24 cellular contexts compared by ENCODE assay signal in genomic region chr1:4000811-4001251, GRCh38.
"Had no signal": no experiment of that assay in that cellular context is flagged by ENCODE, and none has a peak within 500 bp of the region (broad histone marks: within the 10 kb centered on the region; RNA-seq: fewer than 3 reads in every experiment).

No MANE protein-coding gene starts in this region.

- H3K27me3 Mint-ChIP-seq: activated CD4-positive, alpha-beta T cell treated with anti-CD3 and anti-CD28 coated beads, Interleukin-2, amount 10 ng/mL, durations not matched to agents 7 days and 5 days had no signal

- H3K36me3 ChIP-seq: cardiac muscle cell, heart left ventricle, lower lobe of right lung, thyroid gland had no signal

- H3K9me3 Mint-ChIP-seq: activated CD4-positive, alpha-beta T cell treated with anti-CD3 and anti-CD28 coated beads, Interleukin-2, amount 10 ng/mL, durations not matched to agents 7 days and 5 days; activated CD8-positive, alpha-beta T cell treated with anti-CD3 and anti-CD28 coated beads for 36 hours; activated naive CD4-positive, alpha-beta T cell treated with anti-CD3 and anti-CD28 coated beads, Interleukin-2, amount 50 U/mL, for 24 hours; neural crest cell; stimulated activated naive CD8-positive, alpha-beta T cell treated with anti-CD3 and anti-CD28 coated beads, Interleukin-15, Interleukin-2, amounts not matched to agents 100 ng/mL and 50 ng/mL, for 24 hours had no signal

- H3K27ac Mint-ChIP-seq: activated CD4-positive, alpha-beta T cell treated with anti-CD3 and anti-CD28 coated beads, Interleukin-2, amount 10 ng/mL, durations not matched to agents 7 days and 5 days; activated CD8-positive, alpha-beta memory T cell treated with anti-CD3 and anti-CD28 coated beads, Interleukin-2, amount 10 ng/mL, durations not matched to agents 7 days and 5 days; activated CD8-positive, alpha-beta T cell treated with anti-CD3 and anti-CD28 coated beads for 36 hours; activated naive CD4-positive, alpha-beta T cell treated with anti-CD3 and anti-CD28 coated beads, Interleukin-2, amount 50 U/mL, for 24 hours; dendritic cell treated with granulocyte-macrophage colony-stimulating factor and Interleukin-4, amounts not matched to agents 40 ng/mL and 50 ng/mL, for 4 days; stimulated activated naive CD8-positive, alpha-beta T cell treated with anti-CD3 and anti-CD28 coated beads, Interleukin-15, Interleukin-2, amounts not matched to agents 100 ng/mL and 50 ng/mL, for 24 hours had no signal

- DNase-seq: activated CD4-positive, alpha-beta T cell treated with anti-CD3 and anti-CD28 coated beads, Interleukin-2, amount 10 ng/mL, durations not matched to agents 7 days and 5 days; activated CD4-positive, CD25-positive, alpha-beta regulatory T cell; activated CD8-positive, alpha-beta memory T cell treated with anti-CD3 and anti-CD28 coated beads, Interleukin-2, amount 10 ng/mL, durations not matched to agents 7 days and 5 days; activated CD8-positive, alpha-beta T cell treated with anti-CD3 and anti-CD28 coated beads for 36 hours; activated gamma-delta T cell treated with Interleukin-2 at 50 U/mL for 16 hours; activated T-cell treated with anti-CD3 and anti-CD28 coated beads for 4 hours; anterior cingulate cortex; body of pancreas; effector CD4-positive, alpha-beta T cell; heart left ventricle; islet precursor cell; left colon; lower lobe of right lung; mesendoderm; naive B cell; stimulated activated CD4-positive, alpha-beta T cell treated with anti-CD3 and anti-CD28 coated beads, Interleukin-1b, Interleukin-23, amount 100 ng/mL, for 48 hours; substantia nigra; T-helper 1 cell; thyroid gland had no signal

- H3K4me3 ChIP-seq: body of pancreas, cardiac muscle cell, heart left ventricle, lower lobe of right lung, thyroid gland had no signal

- ATAC-seq: activated CD8-positive, alpha-beta memory T cell treated with anti-CD3 and anti-CD28 coated beads, Interleukin-2, amount 10 ng/mL, durations not matched to agents 7 days and 5 days; activated CD8-positive, alpha-beta T cell treated with anti-CD3 and anti-CD28 coated beads for 36 hours; body of pancreas; heart left ventricle; left colon; lower lobe of right lung had no signal

- H3K27me3 ChIP-seq: body of pancreas, cardiac muscle cell, thyroid gland had no signal

- H3K36me3 Mint-ChIP-seq: activated CD8-positive, alpha-beta memory T cell treated with anti-CD3 and anti-CD28 coated beads, Interleukin-2, amount 10 ng/mL, durations not matched to agents 7 days and 5 days; activated naive CD4-positive, alpha-beta T cell treated with anti-CD3 and anti-CD28 coated beads, Interleukin-2, amount 50 U/mL, for 24 hours had no signal

- H3K9me3 ChIP-seq: body of pancreas, heart left ventricle, lower lobe of right lung, thyroid gland had no signal

- H3K4me3 Mint-ChIP-seq: activated CD4-positive, alpha-beta T cell treated with anti-CD3 and anti-CD28 coated beads, Interleukin-2, amount 10 ng/mL, durations not matched to agents 7 days and 5 days; activated CD8-positive, alpha-beta memory T cell treated with anti-CD3 and anti-CD28 coated beads, Interleukin-2, amount 10 ng/mL, durations not matched to agents 7 days and 5 days; activated CD8-positive, alpha-beta T cell treated with anti-CD3 and anti-CD28 coated beads for 36 hours; activated naive CD4-positive, alpha-beta T cell treated with anti-CD3 and anti-CD28 coated beads, Interleukin-2, amount 50 U/mL, for 24 hours; dendritic cell treated with granulocyte-macrophage colony-stimulating factor and Interleukin-4, amounts not matched to agents 40 ng/mL and 50 ng/mL, for 4 days; neural crest cell; stimulated activated naive CD8-positive, alpha-beta T cell treated with anti-CD3 and anti-CD28 coated beads, Interleukin-15, Interleukin-2, amounts not matched to agents 100 ng/mL and 50 ng/mL, for 24 hours had no signal

- H3K27ac ChIP-seq: body of pancreas, cardiac muscle cell, heart left ventricle, lower lobe of right lung, thyroid gland had no signal

- H3K4me1 ChIP-seq: body of pancreas, heart left ventricle, lower lobe of right lung, thyroid gland had no signal

- H3K4me1 Mint-ChIP-seq: activated CD4-positive, alpha-beta T cell treated with anti-CD3 and anti-CD28 coated beads, Interleukin-2, amount 10 ng/mL, durations not matched to agents 7 days and 5 days; activated CD8-positive, alpha-beta memory T cell treated with anti-CD3 and anti-CD28 coated beads, Interleukin-2, amount 10 ng/mL, durations not matched to agents 7 days and 5 days; activated naive CD4-positive, alpha-beta T cell treated with anti-CD3 and anti-CD28 coated beads, Interleukin-2, amount 50 U/mL, for 24 hours; neural crest cell had no signal
